Comparison of ENCODE assay signal across 8 cellular contexts in genomic region chr5:58458851-58459275, GRCh38. TPM values are rescaled to one million over a fixed set of nuclear protein-coding genes. Genes with fewer than 3 reads are reported as not detected.
A peak's percentile ranks its signal among the peaks of the same experiment; 100 is the strongest.
DNase-seq lines count a peak whose midpoint lies in the region; ATAC-seq and TF ChIP-seq lines count a peak whose summit lies in the region.

No MANE protein-coding gene starts in this region.

- H3K4ac ChIP-seq in IMR-90 (ENCODE audit: low read depth, low read length) = peak overlapping the region; percentile 22; the same call in 1 of the 2 replicates

- no peak overlapping the region for H2BK15ac ChIP-seq in IMR-90 (ENCODE audit: low read depth, low read length)

- H2BK5ac ChIP-seq in IMR-90 (ENCODE audit: low read depth, low read length, poor library complexity, severe bottlenecking) = peak overlapping the region; percentile 55

- H3K36me3 ChIP-seq in IMR-90 (ENCODE audit: control insufficient read depth, insufficient read depth, low read length) (peaks cover 47% of the 10 kb centered on the region), muscle layer of colon (ENCODE audit: insufficient read depth, low read length) (peaks cover 7% of the 10 kb centered on the region)

- H2AK9ac ChIP-seq in IMR-90 (replicated peaks; ENCODE audit: low read depth, low read length, poor library complexity) = no peak overlapping the region

- H4K5ac ChIP-seq in IMR-90 (ENCODE audit: low read depth, low read length) = peak overlapping the region; percentile 46; the same call in 1 of the 2 replicates

- H4K20me1 ChIP-seq in IMR-90 (ENCODE audit: insufficient read depth, low read length) = peaks cover 60% of the 10 kb centered on the region

- no peak overlapping the region for H2BK20ac ChIP-seq in IMR-90 (ENCODE audit: low read depth, low read length)

- DNase-seq in ACHN (peak; percentile 58), IMR-90 (no peak), choroid plexus epithelial cell (ENCODE audit: low read depth) (no peak), HK-2 (ENCODE audit: unreplicated experiment) (no peak), 8988T (no peak)

- H3K9ac ChIP-seq in IMR-90 (ENCODE audit: low read depth, low read length) (peak overlapping the region; percentile 87), muscle layer of colon (ENCODE audit: low read length) (peak overlapping the region; percentile 32)

- in situ Hi-C loops in ACHN (cut with HindIII; ENCODE audit: low pct_ligation_motif_present, low pct_unique_long_range_greater_than_20kb, low sequenced_read_pairs) (loop anchor here (25.0 kb wide), 1 partner anchor 672 kb away; no protein-coding TSS in a partner anchor), IMR-90 (cut with MboI; ENCODE audit: low sequenced_read_pairs) (loop anchor here (5.0 to 25.0 kb wide), 3 partner anchors 677 to 1547 kb away; partner anchors contain the start of gene SETD9)

- H3K4me2 ChIP-seq in IMR-90 (ENCODE audit: low read depth, low read length) = peak overlapping the region; percentile 97

- BruUV-seq in IMR-90 (replicated peaks; lab: Mats Ljungman, UMichigan) = no TSS peak

- intact Hi-C loops in IMR-90 (cut with micrococcal nuclease) = loop anchor here (1.0 to 5.0 kb wide), 6 partner anchors 137 to 634 kb away; no protein-coding TSS in a partner anchor

- H3K4me1 ChIP-seq in IMR-90 (ENCODE audit: control insufficient read depth, insufficient read depth, low read length) (peaks cover 2% of the 10 kb centered on the region), muscle layer of colon (ENCODE audit: insufficient read depth, low read length) (no peaks in the 10 kb centered on the region)

- CTCF ChIA-PET in IMR-90 (lab: Yijun Ruan, JAX) = interaction anchor here (0.6 to 4.1 kb wide), 5 partner anchors 542 to 960 kb away, joined by 3 to 13 read pairs (median 8); no protein-coding TSS in a partner anchor

- peak overlapping the region; percentile 81 for H3K14ac ChIP-seq in IMR-90 (replicated peaks; ENCODE audit: low read depth, low read length)

- peaks cover 25 to 44% of the 10 kb centered on the region in 2 experiments for H3K79me1 ChIP-seq in IMR-90 (ENCODE audit: low read depth in 1 of 2, low read length in 2 of 2)

- H3K18ac ChIP-seq in IMR-90 (ENCODE audit: low read depth, low read length) = peak overlapping the region; percentile 65

- ATAC-seq in IMR-90 (ENCODE audit: low read depth) (no peak), GM21528 (IDR thresholded peaks at IDR 0.05; ENCODE audit: low FRiP score, unreplicated experiment) (no peak), GM21447 (IDR thresholded peaks at IDR 0.05; ENCODE audit: unreplicated experiment) (no peak)

- peak overlapping the region; percentile 84; the same call in 1 of the 2 replicates for H3K56ac ChIP-seq in IMR-90 (ENCODE audit: extremely low read depth, insufficient read depth, low read length)

- H3K27me3 ChIP-seq in IMR-90 (ENCODE audit: control insufficient read depth, insufficient read depth, low read length) = no peaks in the 10 kb centered on the region
- H3K27me3 ChIP-seq in muscle layer of colon (ENCODE audit: control insufficient read depth in 1 of 2, insufficient read depth in 2 of 2, low read length in 2 of 2) = no peaks in the 10 kb centered on the region

- H2AK5ac ChIP-seq in IMR-90 (ENCODE audit: low read depth, low read length) = no peak overlapping the region

- no peak overlapping the region for H2AFZ ChIP-seq in IMR-90 (replicated peaks; ENCODE audit: low read length, poor library complexity)

- H4K8ac ChIP-seq in IMR-90 (ENCODE audit: low read depth in 2 of 2, low read length in 2 of 2) = peak overlapping the region in 1 of 2 experiments; percentile 25; a peak in 1 of 4 replicates

- no peak overlapping the region for H4K91ac ChIP-seq in IMR-90 (ENCODE audit: insufficient read depth, low read depth, low read length)

- H3K9me3 ChIP-seq in IMR-90 (ENCODE audit: control insufficient read depth, insufficient read depth, low read length) (no peaks in the 10 kb centered on the region), muscle layer of colon (ENCODE audit: low read length) (no peaks in the 10 kb centered on the region)

- H3K4me3 ChIP-seq in IMR-90 (ENCODE audit: insufficient read depth, low read depth, low read length) (peak overlapping the region; percentile 85), choroid plexus epithelial cell (ENCODE audit: low read depth, low read length) (peak overlapping the region; percentile 85), muscle layer of colon (ENCODE audit: low read depth in 1 of 2, low read length in 2 of 2) (peak overlapping the region; percentile 72)

- WGBS in IMR-90 (ENCODE audit: extremely low coverage in 2 of 2, insufficient read length in 1 of 2), 2 experiments = no CpG with 5 or more reads among the region's 10 CpGs

- peak overlapping the region; percentile 34 for H2BK120ac ChIP-seq in IMR-90 (ENCODE audit: low read depth, low read length)

- POLR2A ChIA-PET in IMR-90 (lab: Charles Lee; ENCODE audit: unreplicated experiment) = interaction anchor here (0.6 to 2.8 kb wide), 5 partner anchors 643 to 1142 kb away, joined by 3 to 12 read pairs (median 4); no protein-coding TSS in a partner anchor

- peak overlapping the region; percentile 72; the same call in 1 of the 2 replicates for H3K23ac ChIP-seq in IMR-90 (ENCODE audit: low read depth, low read length)

- dilution Hi-C loops in IMR-90 (cut with HindIII; ENCODE audit: low sequenced_read_pairs, unreplicated experiment) = no loop called here

- no peak for TF ChIP-seq RAD21 in IMR-90 (IDR thresholded peaks at IDR 0.05; ENCODE audit: low read length)

- H3K27ac ChIP-seq in IMR-90 (ENCODE audit: insufficient read depth, low read length) = peak overlapping the region; percentile 81
- peak overlapping the region; percentile 85 for H3K27ac ChIP-seq in muscle layer of colon (ENCODE audit: low read depth, low read length)

- TF ChIP-seq POLR2A in IMR-90 (IDR thresholded peaks at IDR 0.05; ENCODE audit: low read depth, low read length) = no peak

- TF ChIP-seq CTCF in IMR-90 (conservative IDR thresholded peaks at IDR 0.05; ENCODE audit: low read depth, low read length) (no peak), choroid plexus epithelial cell (conservative IDR thresholded peaks at IDR 0.05; ENCODE audit: low read depth, low read length) (no peak)

- peaks cover 5% of the 10 kb centered on the region; the same call in 1 of the 2 replicates for H3K9me1 ChIP-seq in IMR-90 (ENCODE audit: insufficient read depth, low read length)

TF ChIP-seq in IMR-90, 13 proteins besides CTCF, POLR2A, EP300 and RAD21:
- TF ChIP-seq SMC3 (IDR thresholded peaks at IDR 0.05; ENCODE audit: low read depth, low read length) (peak; percentile 7; the same call in 1 of the 2 replicates), ELK1 (IDR thresholded peaks at IDR 0.05; ENCODE audit: borderline replicate concordance, low read depth, low read length) (no peak), CEBPB (IDR thresholded peaks at IDR 0.05; ENCODE audit: low read depth, low read length) (no peak), NFE2L2 (IDR thresholded peaks at IDR 0.05; ENCODE audit: low read depth, low read length) (no peak), MAZ (IDR thresholded peaks at IDR 0.05; ENCODE audit: borderline replicate concordance, low read depth, low read length) (no peak), CHD1 (IDR thresholded peaks at IDR 0.05; ENCODE audit: low read depth, low read length) (no peak), FOS (IDR thresholded peaks at IDR 0.05; ENCODE audit: low read depth, low read length) (no peak)
- TF ChIP-seq, protein P1, sequence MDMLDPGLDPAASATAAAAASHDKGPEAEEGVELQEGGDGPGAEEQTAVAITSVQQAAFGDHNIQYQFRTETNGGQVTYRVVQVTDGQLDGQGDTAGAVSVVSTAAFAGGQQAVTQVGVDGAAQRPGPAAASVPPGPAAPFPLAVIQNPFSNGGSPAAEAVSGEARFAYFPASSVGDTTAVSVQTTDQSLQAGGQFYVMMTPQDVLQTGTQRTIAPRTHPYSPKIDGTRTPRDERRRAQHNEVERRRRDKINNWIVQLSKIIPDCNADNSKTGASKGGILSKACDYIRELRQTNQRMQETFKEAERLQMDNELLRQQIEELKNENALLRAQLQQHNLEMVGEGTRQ (IDR thresholded peaks at IDR 0.05; ENCODE audit: low read depth, low read length) = no peak

RNA-seq across cellular contexts. Expression of gene PLK2, which starts 1.0 kb away (rescaled TPM):
- 322 and 337 TPM in 2 replicates for total RNA-seq in IMR-90 (2012; rRNA removed)
- polyA plus RNA-seq in IMR-90 (2012; rRNA removed) = 129 and 145 TPM in 2 replicates
- 73.7 and 140 TPM in 2 replicates for polyA plus RNA-seq in IMR-90 (2012; cell fraction: cytosol; rRNA removed)
- polyA plus RNA-seq in IMR-90 (2012; cell fraction: nucleus; rRNA removed; ENCODE audit: low replicate concordance) = 303 and 325 TPM in 2 replicates

RNA-seq across cellular contexts. Expression of gene GAPT, which starts 32.4 kb away (rescaled TPM):
- total RNA-seq in IMR-90 (2012; rRNA removed) = not detected in 2 replicates
- polyA plus RNA-seq in IMR-90 (2012; rRNA removed) = not detected in 2 replicates
- polyA plus RNA-seq in IMR-90 (2012; cell fraction: cytosol; rRNA removed) = not detected in 2 replicates
- polyA plus RNA-seq in IMR-90 (2012; cell fraction: nucleus; rRNA removed; ENCODE audit: low replicate concordance) = not detected in 2 replicates
